ENCODE assay signal across 8 cellular contexts in genomic region chr12:96061864-96062453, GRCh38. TPM values are rescaled to one million over a fixed set of nuclear protein-coding genes. Genes with fewer than 3 reads are reported as not detected.
DNase-seq lines count a peak whose midpoint lies in the region; ATAC-seq and TF ChIP-seq lines count a peak whose summit lies in the region.

No MANE protein-coding gene starts in this region.

- TF ChIP-seq CTCF in NB4 (IDR thresholded peaks at IDR 0.05; ENCODE audit: low read depth, low read length), result peak; percentile 87

- peaks cover 21 to 36% (median 27%) of the 10 kb centered on the region in 3 donors for H3K4me1 Mint-ChIP-seq in T-cell

- CTCF ChIA-PET in T-cell (lab: Charles Lee), result interaction anchor here (0.6 to 3.6 kb wide), 12 partner anchors 15 to 455 kb away, joined by 3 to 40 read pairs (median 5); no protein-coding TSS in a partner anchor

- in situ Hi-C loops in HAP-1 (cut with MboI; ENCODE audit: low sequenced_read_pairs), result loop anchor here (5.0 kb wide), 2 partner anchors 150 to 455 kb away; no protein-coding TSS in a partner anchor

- DNase-seq in GDM1 (lab: John Stamatoyannopoulos, UW) (peak; percentile 84), HAP-1 (ENCODE audit: low spot score in 2 of 2) (peak; percentile 61 to 75), NB4 (ENCODE audit: low read depth) (peak; percentile 94), T-cell (peak; percentile 46 to 80 (median 71)), amniotic epithelial cell (ENCODE audit: low read depth) (peak; percentile 82), hepatic stellate cell (ENCODE audit: low spot score) (peak; percentile 72), skeletal muscle cell (ENCODE audit: low read depth) (peak; percentile 52)

- H3K9me3 Mint-ChIP-seq in T-cell, result peaks cover 0 to 4% (median 3%) of the 10 kb centered on the region in 3 donors

- POLR2A ChIA-PET in T-cell (lab: Charles Lee), result interaction anchor here in 1 of 2 donors (1.1 kb wide), 1 partner anchor 150 kb away, joined by 3 read pairs; no protein-coding TSS in a partner anchor

- no peaks in the 10 kb centered on the region for H3K9me3 ChIP-seq in HAP-1

- no peaks in the 10 kb centered on the region for H3K36me3 ChIP-seq in HAP-1 (replicated peaks)

- H3K27me3 Mint-ChIP-seq in T-cell, result no peaks in the 10 kb centered on the region

- H3K4me3 ChIP-seq in HAP-1, result no peak overlapping the region
- H3K4me3 ChIP-seq in NB4 (ENCODE audit: low read depth, low read length), result no peak overlapping the region
- H3K4me3 ChIP-seq in skeletal muscle cell (ENCODE audit: low read depth, low read length), result no peak overlapping the region

- H3K27me3 ChIP-seq in HAP-1 (ENCODE audit: low read depth), result no peaks in the 10 kb centered on the region

- no peak overlapping the region for H3K4me3 Mint-ChIP-seq in T-cell

- no peaks in the 10 kb centered on the region for H3K4me1 ChIP-seq in HAP-1

- no peak overlapping the region for H3K27ac Mint-ChIP-seq in T-cell

- ATAC-seq in T-cell (replicated peaks in 1 of 4) (peak; percentile 81 to 94 (median 85)), GM21381 (IDR thresholded peaks at IDR 0.05; ENCODE audit: unreplicated experiment) (no peak)

- no peak for TF ChIP-seq POLR2A in NB4 (IDR thresholded peaks at IDR 0.05; ENCODE audit: extremely low read depth, insufficient read length)

- no peaks in the 10 kb centered on the region for H3K36me3 Mint-ChIP-seq in T-cell

RNA-seq across cellular contexts. Expression of gene LTA4H, which starts 26.6 kb away (rescaled TPM):
- total RNA-seq in T-cell, result 10 to 100 TPM; 50.5 to 61.6 (median 58.7) TPM
